In the genomic region with DNA sequence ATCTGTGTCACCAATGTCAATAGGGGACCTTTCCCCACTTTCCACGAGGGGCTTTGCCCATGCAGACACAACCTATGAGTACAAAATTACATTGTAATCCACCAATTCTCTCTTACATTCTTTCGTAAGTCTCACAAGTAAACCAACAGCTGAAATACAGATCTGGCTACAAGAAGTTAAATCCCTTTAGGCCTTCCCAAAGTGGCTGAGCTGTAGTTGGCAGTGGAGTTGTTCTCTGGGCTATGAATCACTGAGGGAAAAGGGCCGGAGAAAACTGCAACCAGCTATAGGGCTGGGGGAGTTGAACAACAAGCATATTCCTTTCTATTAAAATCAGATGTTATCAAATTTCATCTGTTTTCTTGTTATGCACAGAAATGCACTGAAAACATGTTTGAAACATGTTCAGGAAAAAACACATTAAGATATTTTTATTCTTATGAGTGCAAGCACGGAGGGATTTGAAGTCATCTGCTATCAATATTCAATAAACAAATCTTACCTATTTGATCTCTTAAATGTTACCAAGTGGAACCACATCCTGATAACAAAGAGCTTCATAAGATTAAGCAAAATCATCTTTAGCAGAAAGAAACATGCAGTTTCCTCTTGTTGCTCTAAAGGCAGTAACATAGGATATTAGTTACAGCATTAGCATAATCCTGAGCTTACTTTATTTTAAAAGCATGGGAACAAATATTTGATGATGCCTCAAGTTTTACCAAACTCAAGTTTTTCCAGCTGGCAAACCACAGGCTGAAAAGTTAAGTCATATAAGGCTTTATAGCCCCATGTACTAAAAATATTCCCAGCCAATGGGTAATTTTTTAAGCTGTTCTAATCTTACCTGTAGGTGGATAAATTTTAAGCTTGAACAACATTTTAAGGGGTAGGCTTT, we compare ENCODE assay signal across 22 cellular contexts.
A peak's percentile ranks its signal among the peaks of the same experiment; 100 is the strongest.
DNase-seq lines count a peak whose midpoint lies in the region; ATAC-seq and TF ChIP-seq lines count a peak whose summit lies in the region.
"Had no signal": no experiment of that assay in that cellular context is flagged by ENCODE, and none has a peak within 500 bp of the region (broad histone marks: within the 10 kb centered on the region; RNA-seq: fewer than 3 reads in every experiment).

No MANE protein-coding gene starts in this region.

- H3K36me3 ChIP-seq in GM23248 (ENCODE audit: low read depth) (no peaks in the 10 kb centered on the region), testis (ENCODE audit: low read depth, missing control alignments) (no peaks in the 10 kb centered on the region)
- H3K36me3 ChIP-seq in naive thymus-derived CD4-positive, alpha-beta T cell (ENCODE audit: control insufficient read depth in 2 of 3, insufficient read depth in 3 of 3, low read length in 3 of 3), result no peaks in the 10 kb centered on the region
- H3K36me3 ChIP-seq: thoracic aorta had no signal

- peak; percentile 85 for DNase-seq in AG10803 (ENCODE audit: low read depth)
- peak; percentile 80 for DNase-seq in GM23248
- DNase-seq in choroid plexus epithelial cell (ENCODE audit: low read depth), result peak; percentile 28
- DNase-seq in naive thymus-derived CD4-positive, alpha-beta T cell, result peak in 6 of 9 donors; percentile 10 to 65 (median 44)
- no peak for DNase-seq in NCI-H2029 treated with DMSO at 0.1 percent for 48 hours (lab: John Stamatoyannopoulos, UW)
- no peak for DNase-seq in testis
- no peak for DNase-seq in head of caudate nucleus
- DNase-seq: activated CD4-positive, alpha-beta T cell treated with anti-CD3 and anti-CD28 coated beads for 48 hours; activated naive CD8-positive, alpha-beta T cell treated with anti-CD3 and anti-CD28 coated beads, Interleukin-2, amount 10 ng/mL, durations not matched to agents 7 days and 5 days; activated T-cell treated with anti-CD3 and anti-CD28 coated beads for 4 hours; GOT3; Kasumi-1; NCI-H1436 treated with DMSO at 0.1 percent for 48 hours; nephron progenitor cell; SHP77; stimulated activated CD4-positive, alpha-beta T cell treated with anti-CD3 and anti-CD28 coated beads, Interleukin-2, amount 100 ng/mL, for 24 hours had no signal

- peak overlapping the region; percentile 31 for H3K4me2 ChIP-seq in GM23248 (ENCODE audit: unreplicated experiment)
- H3K4me2 ChIP-seq: BLaER1 treated with 17β-estradiol and CSF1 and Interleukin-3, amounts not matched to agents 10 nM and 100 nM had no signal

- H3K27me3 Mint-ChIP-seq in naive thymus-derived CD4-positive, alpha-beta T cell, result peaks cover 0 to 4% (median 0%) of the 10 kb centered on the region in 5 donors

- peak; percentile 74 for ATAC-seq in naive thymus-derived CD4-positive, alpha-beta T cell
- no peak for ATAC-seq in GM21360 (IDR thresholded peaks at IDR 0.05; ENCODE audit: unreplicated experiment)
- ATAC-seq: left lobe of liver had no signal

- H2AFZ ChIP-seq in GM23248, result no peak overlapping the region

- H3K27ac ChIP-seq in GM23248, result peak overlapping the region; percentile 27
- peak overlapping the region; percentile 39 for H3K27ac ChIP-seq in naive thymus-derived CD4-positive, alpha-beta T cell (ENCODE audit: low read depth, low read length)
- H3K27ac ChIP-seq in testis, result no peak overlapping the region
- H3K27ac ChIP-seq: BLaER1 treated with 17β-estradiol and CSF1 and Interleukin-3, amounts not matched to agents 10 nM and 100 nM; coronary artery; thoracic aorta had no signal

- no peak for TF ChIP-seq POLR2A in testis (IDR thresholded peaks at IDR 0.05)

- no peaks in the 10 kb centered on the region for H3K9me3 Mint-ChIP-seq in naive thymus-derived CD4-positive, alpha-beta T cell
- H3K9me3 Mint-ChIP-seq: nephron progenitor cell; T-helper 2 cell treated with Interferon-gamma antibody and Interleukin-4, amounts not matched to agents 5 μg/mL and 100 μg/mL, for 36 hours had no signal

- H3K27me3 ChIP-seq in GM23248 (replicated peaks; ENCODE audit: insufficient read depth) (no peaks in the 10 kb centered on the region), testis (no peaks in the 10 kb centered on the region)
- H3K27me3 ChIP-seq in naive thymus-derived CD4-positive, alpha-beta T cell (ENCODE audit: control insufficient read depth in 2 of 2, insufficient read depth in 2 of 2, low read length in 2 of 2), result no peaks in the 10 kb centered on the region
- H3K27me3 ChIP-seq: BLaER1 treated with 17β-estradiol and CSF1 and Interleukin-3, amounts not matched to agents 10 nM and 100 nM had no signal

- H3K4me3 ChIP-seq in AG10803 (ENCODE audit: low read length), result no peak overlapping the region
- no peak overlapping the region for H3K4me3 ChIP-seq in GM23248
- no peak overlapping the region for H3K4me3 ChIP-seq in choroid plexus epithelial cell (ENCODE audit: low read depth, low read length)
- H3K4me3 ChIP-seq in naive thymus-derived CD4-positive, alpha-beta T cell (ENCODE audit: low read length), result no peak overlapping the region
- H3K4me3 ChIP-seq in testis, result no peak overlapping the region
- H3K4me3 ChIP-seq: BLaER1 treated with 17β-estradiol and CSF1 and Interleukin-3, amounts not matched to agents 10 nM and 100 nM; coronary artery; thoracic aorta had no signal

- no peaks in the 10 kb centered on the region for H4K20me1 ChIP-seq in GM23248 (ENCODE audit: insufficient read depth)

- H3F3A ChIP-seq in GM23248 (ENCODE audit: insufficient read depth), result peaks cover 14% of the 10 kb centered on the region; the same call in 1 of the 2 replicates

- H3K4me1 ChIP-seq in GM23248 (ENCODE audit: insufficient read depth) (peaks cover 22% of the 10 kb centered on the region), testis (no peaks in the 10 kb centered on the region)
- peaks cover 0 to 32% of the 10 kb centered on the region in 2 donors for H3K4me1 ChIP-seq in naive thymus-derived CD4-positive, alpha-beta T cell (ENCODE audit: control insufficient read depth in 2 of 2, insufficient read depth in 2 of 2, low read length in 2 of 2)

- 0 out of 2 replicates have a peak overlapping the region, but pooled peaks have one; percentile 10 for H3K9ac ChIP-seq in GM23248
- H3K9ac ChIP-seq: BLaER1 treated with 17β-estradiol and CSF1 and Interleukin-3, amounts not matched to agents 10 nM and 100 nM had no signal

- peak overlapping the region in 8 of 9 donors; percentile 34 to 95 (median 88) for H3K27ac Mint-ChIP-seq in naive thymus-derived CD4-positive, alpha-beta T cell
- H3K27ac Mint-ChIP-seq: activated naive CD8-positive, alpha-beta T cell treated with anti-CD3 and anti-CD28 coated beads, Interleukin-2, amount 10 ng/mL, durations not matched to agents 7 days and 5 days; T-helper 2 cell treated with Interferon-gamma antibody and Interleukin-4, amounts not matched to agents 5 μg/mL and 100 μg/mL, for 36 hours had no signal

- H3K4me3 Mint-ChIP-seq in naive thymus-derived CD4-positive, alpha-beta T cell, result peak overlapping the region in 9 of 10 donors; percentile 55 to 85 (median 70)
- H3K4me3 Mint-ChIP-seq: activated naive CD8-positive, alpha-beta T cell treated with anti-CD3 and anti-CD28 coated beads, Interleukin-2, amount 10 ng/mL, durations not matched to agents 7 days and 5 days; nephron progenitor cell; T-helper 2 cell treated with Interferon-gamma antibody and Interleukin-4, amounts not matched to agents 5 μg/mL and 100 μg/mL, for 36 hours had no signal

- WGBS in GM23248 (ENCODE audit: low coverage in 1 of 2, low lambda C conversion rate in 2 of 2, missing lambda C conversion rate in 2 of 2), 2 experiments, result 23 to 30% methylated on average over 4 of the region's 4 CpGs
- WGBS in testis, 2 donors, result 80 to 91% methylated on average over 4 of the region's 4 CpGs

- TF ChIP-seq CTCF in AG10803 (conservative IDR thresholded peaks at IDR 0.05; ENCODE audit: low read length) (no peak), choroid plexus epithelial cell (conservative IDR thresholded peaks at IDR 0.05; ENCODE audit: low read depth, low read length) (no peak), testis (IDR thresholded peaks at IDR 0.05) (no peak)

- H3K36me3 Mint-ChIP-seq in naive thymus-derived CD4-positive, alpha-beta T cell, result peaks cover 0 to 18% (median 0%) of the 10 kb centered on the region in 5 donors
- H3K36me3 Mint-ChIP-seq: activated naive CD8-positive, alpha-beta T cell treated with anti-CD3 and anti-CD28 coated beads, Interleukin-2, amount 10 ng/mL, durations not matched to agents 7 days and 5 days had no signal

- in situ Hi-C loops in GM23248 (cut with MboI), result no loop called here

- CTCF ChIA-PET in naive thymus-derived CD4-positive, alpha-beta T cell (lab: Charles Lee), result interaction anchor here (0.8 to 2.2 kb wide), 3 partner anchors 19 to 291 kb away, joined by 3 to 10 read pairs (median 4); no protein-coding TSS in a partner anchor

- intact Hi-C loops in naive thymus-derived CD4-positive, alpha-beta T cell (cut with micrococcal nuclease), result loop anchor here (1.0 to 10.0 kb wide), 4 partner anchors 20 to 72 kb away; no protein-coding TSS in a partner anchor
- intact Hi-C loops in testis (cut with DNase I; ENCODE audit: low total_unique reads) (no loop called here), head of caudate nucleus (cut with DNase I) (no loop called here)

- POLR2A ChIA-PET in naive thymus-derived CD4-positive, alpha-beta T cell (lab: Charles Lee), result interaction anchor here (0.8 to 2.4 kb wide), 7 partner anchors 11 to 212 kb away, joined by 3 to 10 read pairs (median 4); no protein-coding TSS in a partner anchor

- peaks cover 10 to 64% (median 50%) of the 10 kb centered on the region in 7 donors for H3K4me1 Mint-ChIP-seq in naive thymus-derived CD4-positive, alpha-beta T cell

- H3K79me2 ChIP-seq in GM23248 (ENCODE audit: insufficient read depth), result peaks cover 18% of the 10 kb centered on the region

- no peaks in the 10 kb centered on the region for H3K9me2 ChIP-seq in GM23248 (ENCODE audit: insufficient read depth)

- no peaks in the 10 kb centered on the region for H3K9me3 ChIP-seq in GM23248 (ENCODE audit: low read depth)
- no peaks in the 10 kb centered on the region for H3K9me3 ChIP-seq in naive thymus-derived CD4-positive, alpha-beta T cell (ENCODE audit: control insufficient read depth in 2 of 3, low read length in 3 of 3)
- H3K9me3 ChIP-seq in testis, result no peaks in the 10 kb centered on the region
- H3K9me3 ChIP-seq: BLaER1 treated with 17β-estradiol and CSF1 and Interleukin-3, amounts not matched to agents 10 nM and 100 nM; thoracic aorta had no signal

Comparison
In these comparisons a context has a peak if more than half of its experiments do, and no peak if none do; other contexts are left out.
1. DNase-seq: peak in AG10803 (single experiment), GM23248 (single experiment), choroid plexus epithelial cell (single experiment) and naive thymus-derived CD4-positive, alpha-beta T cell (6 of 9); none in NCI-H2029 treated with DMSO at 0.1 percent for 48 hours (single experiment), testis (single experiment) and head of caudate nucleus (0 of 42).
2. H3K27ac ChIP-seq: peak in GM23248 (single experiment) and naive thymus-derived CD4-positive, alpha-beta T cell (single experiment); none in testis (0 of 2).
3. intact Hi-C loops: an anchor here in naive thymus-derived CD4-positive, alpha-beta T cell (1.0 to 10.0 kb wide); none called in testis and head of caudate nucleus.